ENCODE assay signal across 9 cellular contexts in genomic region chr22:24145446-24146189, GRCh38. TPM values are rescaled to one million over a fixed set of nuclear protein-coding genes. Genes with fewer than 3 reads are reported as not detected.
DNase-seq lines count a peak whose midpoint lies in the region; ATAC-seq lines count a peak whose summit lies in the region.
"Had no signal": no experiment of that assay in that cellular context is flagged by ENCODE, and none has a peak within 500 bp of the region (broad histone marks: within the 10 kb centered on the region; RNA-seq: fewer than 3 reads in every experiment).

No MANE protein-coding gene starts in this region.

- H3K27me3 ChIP-seq in HUES64 (ENCODE audit: insufficient read depth, low read length) (no peaks in the 10 kb centered on the region), layer of hippocampus (ENCODE audit: control insufficient read depth, insufficient read depth, low read length) (no peaks in the 10 kb centered on the region), subcutaneous abdominal adipose tissue (ENCODE audit: control insufficient read depth in 5 of 5, insufficient read depth in 4 of 5, low read length in 5 of 5) (no peaks in the 10 kb centered on the region)

- peak overlapping the region; percentile 75 for H3K27ac Mint-ChIP-seq in activated naive CD8-positive, alpha-beta T cell

- peak overlapping the region; percentile 37; the same call in 1 of the 2 replicates for H3K27ac ChIP-seq in HUES64 (ENCODE audit: low read depth, low read length)
- peak overlapping the region; percentile 67 for H3K27ac ChIP-seq in layer of hippocampus (ENCODE audit: low read depth, low read length)
- H3K27ac ChIP-seq in subcutaneous abdominal adipose tissue (ENCODE audit: low read depth, low read length), result peak overlapping the region; percentile 28

- H3K36me3 Mint-ChIP-seq in activated naive CD8-positive, alpha-beta T cell, result no peaks in the 10 kb centered on the region

- ATAC-seq in GM21717 (IDR thresholded peaks at IDR 0.05; ENCODE audit: unreplicated experiment), result no peak
- no peak for ATAC-seq in GM19324 (IDR thresholded peaks at IDR 0.05; ENCODE audit: low FRiP score, unreplicated experiment)

- H3K9me3 ChIP-seq in HUES64 (ENCODE audit: insufficient read depth, low read depth, low read length), result no peaks in the 10 kb centered on the region
- no peaks in the 10 kb centered on the region for H3K9me3 ChIP-seq in subcutaneous abdominal adipose tissue (ENCODE audit: control insufficient read depth in 5 of 5, low read length in 5 of 5)

- no peaks in the 10 kb centered on the region for H3K9me3 Mint-ChIP-seq in activated naive CD8-positive, alpha-beta T cell (ENCODE audit: low read depth)

- H3K27me3 Mint-ChIP-seq in activated naive CD8-positive, alpha-beta T cell, result no peaks in the 10 kb centered on the region

- WGBS in HUES64, result 93% methylated on average over 9 of the region's 9 CpGs

- DNase-seq in NCI-H510A (lab: John Stamatoyannopoulos, UW) (no peak), DMS79 treated with DMSO at 0.1 percent for 48 hours (lab: John Stamatoyannopoulos, UW) (no peak)
- DNase-seq: activated effector memory CD4-positive, alpha-beta T cell treated with anti-CD3 and anti-CD28 coated beads, Interleukin-2, amount 50 U/mL, for 16 hours had no signal

- H3K4me3 ChIP-seq in HUES64 (ENCODE audit: low read length), result no peak overlapping the region
- H3K4me3 ChIP-seq in subcutaneous abdominal adipose tissue (ENCODE audit: low read depth in 1 of 5, low read length in 5 of 5), result peak overlapping the region in 3 of 5 donors; percentile 6 to 42 (median 40)

- peaks cover 86% of the 10 kb centered on the region for H3K4me1 Mint-ChIP-seq in activated naive CD8-positive, alpha-beta T cell (ENCODE audit: low read depth)

- H3K4me1 ChIP-seq in HUES64 (ENCODE audit: insufficient read depth, low read length), result peaks cover 20% of the 10 kb centered on the region
- H3K4me1 ChIP-seq in subcutaneous abdominal adipose tissue (ENCODE audit: control insufficient read depth in 5 of 5, insufficient read depth in 5 of 5, low read length in 5 of 5), result peaks cover 34 to 75% (median 71%) of the 10 kb centered on the region in 5 donors

- peak overlapping the region; percentile 49 for H3K4me3 Mint-ChIP-seq in activated naive CD8-positive, alpha-beta T cell

- 0 out of 2 replicates have a peak overlapping the region, but pooled peaks have one; percentile 20 for H3K9ac ChIP-seq in HUES64 (ENCODE audit: low read depth, low read length)
- peak overlapping the region in 2 of 5 donors; percentile 5 to 21 for H3K9ac ChIP-seq in subcutaneous abdominal adipose tissue (ENCODE audit: low read length in 5 of 5)

- H3K36me3 ChIP-seq in HUES64 (ENCODE audit: insufficient read depth, low read length), result peaks cover 6% of the 10 kb centered on the region; the same call in 1 of the 2 replicates
- peaks cover 0 to 5% (median 0%) of the 10 kb centered on the region in 5 donors for H3K36me3 ChIP-seq in subcutaneous abdominal adipose tissue (ENCODE audit: control insufficient read depth in 5 of 5, insufficient read depth in 5 of 5, low read length in 5 of 5)

RNA-seq across cellular contexts. Expression of gene SUSD2, which starts 35.7 kb away (rescaled TPM):
- polyA plus RNA-seq in HUES64 (2013, experiment 1 of 2), result 1.3 TPM
- 1.2 TPM for polyA plus RNA-seq in HUES64 (2013, experiment 2 of 2)
